Comparison of ENCODE assay signal across 8 cellular contexts in the genomic region with DNA sequence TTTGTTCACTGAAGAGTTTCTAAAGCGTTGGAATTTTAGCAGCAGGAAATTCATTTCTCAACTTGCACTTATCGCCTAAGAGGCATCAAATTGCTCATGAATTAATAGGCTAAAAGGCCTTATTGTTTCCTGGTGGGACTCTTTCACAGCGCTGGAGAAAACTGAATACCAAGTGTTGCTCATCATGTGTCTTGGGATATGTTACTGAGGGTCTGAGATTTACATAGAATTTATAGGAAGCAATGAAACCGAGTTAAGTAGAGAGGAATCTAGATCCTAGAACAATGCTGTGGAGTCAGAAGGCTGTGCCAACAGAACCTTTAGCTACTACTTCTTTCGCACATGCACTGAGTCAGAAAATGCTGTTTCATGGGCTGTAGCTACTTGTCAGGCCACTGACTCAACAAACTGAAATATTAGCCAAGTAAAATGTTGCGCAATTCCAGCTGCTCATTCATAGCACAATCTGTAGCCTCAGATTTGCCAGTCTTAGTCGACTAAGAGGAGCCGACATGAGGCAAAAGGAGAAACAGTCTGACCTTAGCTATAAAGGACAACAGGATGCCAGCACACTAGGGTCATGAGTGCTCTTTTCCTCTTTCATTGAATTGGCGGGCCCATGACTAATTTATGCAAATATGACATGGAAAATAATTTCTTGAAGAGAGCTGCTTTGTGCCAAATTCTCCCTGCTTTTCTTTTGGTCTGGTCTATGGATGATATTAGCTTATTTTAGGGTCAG. TPM values are rescaled to one million over a fixed set of nuclear protein-coding genes. Genes with fewer than 3 reads are reported as not detected.
A peak's percentile ranks its signal among the peaks of the same experiment; 100 is the strongest.
DNase-seq lines count a peak whose midpoint lies in the region; ATAC-seq and TF ChIP-seq lines count a peak whose summit lies in the region.

No MANE protein-coding gene starts in this region.

- peak overlapping the region in 1 of 2 donors; percentile 43 for H3K27ac ChIP-seq in ovary

- no peaks in the 10 kb centered on the region for H3K36me3 ChIP-seq in ovary

- WGBS in ovary, 3 donors: 25 to 30% (median 30%) methylated on average over 9 of the region's 9 CpGs

- no peak overlapping the region for H3K4me3 ChIP-seq in AG10803 (ENCODE audit: low read length)
- no peak overlapping the region for H3K4me3 ChIP-seq in ovary

- no peaks in the 10 kb centered on the region for H3K27me3 ChIP-seq in ovary

- intact Hi-C loops in ovary (cut with DNase I): no loop called here

- peak; percentile 99 for DNase-seq in AG10803 (ENCODE audit: low read depth)
- peak; percentile 96 for DNase-seq in SIG-M5 treated with dmso at 0.1 percent for 504 hours (lab: John Stamatoyannopoulos, UW; ENCODE audit: unreplicated experiment)
- DNase-seq in fibroblast of peridontal ligament (ENCODE audit: extremely low read depth): peak; percentile 100
- DNase-seq in ovary: peak; percentile 34 to 80 (median 48)
- no peak for DNase-seq in activated gamma-delta T cell treated with Interleukin-2 at 50 U/mL for 16 hours
- no peak for DNase-seq in NCI-H2227 (lab: John Stamatoyannopoulos, UW; ENCODE audit: unreplicated experiment)

- H3K9me3 ChIP-seq in ovary: no peaks in the 10 kb centered on the region

- no peak for TF ChIP-seq POLR2A in ovary (IDR thresholded peaks at IDR 0.05)

- TF ChIP-seq CTCF in AG10803 (conservative IDR thresholded peaks at IDR 0.05; ENCODE audit: low read length) (no peak), ovary (IDR thresholded peaks at IDR 0.05) (no peak)

- TF ChIP-seq EP300 in ovary (IDR thresholded peaks at IDR 0.05): no peak

- peak; percentile 41 for ATAC-seq in HG03175 (IDR thresholded peaks at IDR 0.05; ENCODE audit: unreplicated experiment)
- no peak for ATAC-seq in HG02642 (IDR thresholded peaks at IDR 0.05; ENCODE audit: poor library complexity, unreplicated experiment)

- H3K4me1 ChIP-seq in ovary (ENCODE audit: insufficient read depth): no peaks in the 10 kb centered on the region

RNA-seq across cellular contexts. Expression of a gene that starts 35.9 kb away (rescaled TPM):
- total RNA-seq in ovary: 10 to 100 TPM in 2 of 7 donors, 1 to 10 TPM in 3, under 1 TPM in 2; 0.48 to 48.3 (median 2.6) TPM
- 1 to 10 TPM; 1.2 to 6.6 TPM for polyA plus RNA-seq in ovary

Comparison
In these comparisons a context has a peak if more than half of its experiments do, and no peak if none do; other contexts are left out.
1. DNase-seq: peak in AG10803 (single experiment), SIG-M5 treated with dmso at 0.1 percent for 504 hours (single experiment), fibroblast of peridontal ligament (single experiment) and ovary (5 of 5); none in activated gamma-delta T cell treated with Interleukin-2 at 50 U/mL for 16 hours (single experiment) and NCI-H2227 (single experiment).